Comparison of ENCODE assay signal across 10 cellular contexts in the genomic region with DNA sequence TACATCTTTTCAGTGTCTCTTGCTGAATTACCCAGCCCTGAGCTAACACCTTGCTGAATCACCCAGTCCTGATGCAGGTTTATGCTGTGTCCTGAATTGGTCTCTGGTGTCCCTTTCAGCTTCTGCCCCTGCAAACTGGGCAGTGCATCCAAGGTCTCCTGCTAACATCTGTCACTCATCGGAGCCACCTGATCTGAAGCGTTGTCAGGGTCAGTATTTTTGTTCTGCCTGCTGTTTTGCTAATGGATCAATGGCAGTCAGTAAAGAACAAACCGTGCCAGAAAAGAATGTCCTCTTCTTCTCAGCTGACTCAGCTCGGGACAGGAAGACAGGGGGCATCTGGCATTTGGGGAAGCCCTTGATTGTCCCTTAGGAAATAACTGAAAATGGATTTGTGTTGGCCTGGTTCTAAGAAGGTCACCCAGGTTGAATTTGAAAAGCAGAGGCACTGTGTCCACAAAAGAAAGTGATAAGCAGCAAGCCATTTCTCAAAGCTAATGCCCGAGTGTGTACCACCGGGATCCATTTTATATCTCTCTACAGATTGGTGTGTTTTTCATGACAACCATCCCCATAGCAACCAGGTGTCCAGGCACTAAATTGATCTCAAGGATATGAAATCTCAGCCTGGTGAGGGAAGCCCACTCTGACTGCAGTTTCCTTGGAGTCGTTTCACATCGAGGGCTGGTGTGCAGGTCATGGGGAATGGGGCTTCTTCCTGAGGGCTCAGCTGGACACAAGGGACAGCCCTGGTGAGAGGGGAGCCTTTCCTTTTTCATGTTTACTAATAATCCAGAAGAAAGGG.
A peak's percentile ranks its signal among the peaks of the same experiment; 100 is the strongest.
DNase-seq lines count a peak whose midpoint lies in the region; TF ChIP-seq lines count a peak whose summit lies in the region.
"Had no signal": no experiment of that assay in that cellular context is flagged by ENCODE, and none has a peak within 500 bp of the region (broad histone marks: within the 10 kb centered on the region; RNA-seq: fewer than 3 reads in every experiment).

No MANE protein-coding gene starts in this region.

- H3K36me3 ChIP-seq in breast epithelium: no peaks in the 10 kb centered on the region
- no peaks in the 10 kb centered on the region for H3K36me3 ChIP-seq in mucosa of rectum (ENCODE audit: control insufficient read depth in 2 of 2, insufficient read depth in 2 of 2, low read length in 2 of 2)
- H3K36me3 ChIP-seq in smooth muscle cell (ENCODE audit: low read depth): no peaks in the 10 kb centered on the region

- H3K27ac ChIP-seq in breast epithelium (peak overlapping the region; percentile 98 to 99), mucosa of rectum (ENCODE audit: low read depth in 2 of 2, low read length in 2 of 2) (peak overlapping the region; percentile 98 to 100), smooth muscle cell (ENCODE audit: low read depth) (no peak overlapping the region)

- peaks cover 21% of the 10 kb centered on the region in 2 donors for H3K4me1 ChIP-seq in breast epithelium
- H3K4me1 ChIP-seq in mucosa of rectum (ENCODE audit: control insufficient read depth in 2 of 2, insufficient read depth in 2 of 2, low read length in 2 of 2): peaks cover 77 to 91% of the 10 kb centered on the region in 2 donors
- H3K4me1 ChIP-seq in smooth muscle cell (ENCODE audit: low read depth): peaks cover 22% of the 10 kb centered on the region

- H3K9me3 ChIP-seq in breast epithelium: no peaks in the 10 kb centered on the region
- no peaks in the 10 kb centered on the region for H3K9me3 ChIP-seq in mucosa of rectum (ENCODE audit: control insufficient read depth in 2 of 2, low read length in 2 of 2)
- H3K9me3 ChIP-seq in smooth muscle cell (replicated peaks; ENCODE audit: low read depth): no peaks in the 10 kb centered on the region

- peaks cover 19% of the 10 kb centered on the region for H3F3A ChIP-seq in smooth muscle cell (ENCODE audit: low read depth)

- no peak overlapping the region for H2AFZ ChIP-seq in smooth muscle cell (ENCODE audit: low read depth)

- intact Hi-C loops in breast epithelium (cut with DNase I; ENCODE audit: low total_unique reads): loop anchor here (10.0 kb wide), 1 partner anchor 205 kb away; no protein-coding TSS in a partner anchor

- 81% methylated on average over 8 of the region's 8 CpGs for whole genome bisulfite sequencing in smooth muscle cell (ENCODE audit: low lambda C conversion rate)

- no peak overlapping the region for H3K4me2 ChIP-seq in smooth muscle cell

- TF ChIP-seq CTCF in breast epithelium (IDR thresholded peaks at IDR 0.05): no peak
- no peak for TF ChIP-seq CTCF in smooth muscle cell (IDR thresholded peaks at IDR 0.05; ENCODE audit: borderline replicate concordance, insufficient read depth, poor library complexity, severe bottlenecking)

- H3K9ac ChIP-seq in mucosa of rectum (ENCODE audit: low read depth in 1 of 2, low read length in 2 of 2) (peak overlapping the region in 1 of 2 donors; percentile 35), smooth muscle cell (ENCODE audit: low read depth) (no peak overlapping the region)

- no peaks in the 10 kb centered on the region for H4K20me1 ChIP-seq in smooth muscle cell (ENCODE audit: low read depth)

- no peaks in the 10 kb centered on the region for H3K79me2 ChIP-seq in smooth muscle cell (ENCODE audit: low read depth)

- H3K27me3 ChIP-seq in breast epithelium (no peaks in the 10 kb centered on the region), mucosa of rectum (ENCODE audit: control insufficient read depth in 2 of 2, insufficient read depth in 2 of 2, low read length in 2 of 2) (no peaks in the 10 kb centered on the region), smooth muscle cell (ENCODE audit: low read depth) (no peaks in the 10 kb centered on the region)

- DNase-seq in NCI-H1092 (lab: John Stamatoyannopoulos, UW): peak; percentile 23
- DNase-seq in breast epithelium (ENCODE audit: low spot score in 2 of 2): no peak
- peak; percentile 23 for DNase-seq in superior temporal gyrus (ENCODE audit: extremely low spot score)
- no peak for DNase-seq in smooth muscle cell (lab: John Stamatoyannopoulos, UW; ENCODE audit: unreplicated experiment)
- DNase-seq in mucosa of gallbladder (ENCODE audit: low spot score): no peak
- no peak for DNase-seq in SHP77 (lab: John Stamatoyannopoulos, UW)
- DNase-seq: activated naive CD4-positive, alpha-beta T cell treated with anti-CD3 and anti-CD28 coated beads, Interleukin-2, amount 10 ng/mL, durations not matched to agents 7 days and 5 days; DMS153; NCI-H1417 treated with DMSO at 0.1 percent for 48 hours had no signal

- no peak for TF ChIP-seq POLR2A in breast epithelium (IDR thresholded peaks at IDR 0.05)

- H3K4me3 ChIP-seq in breast epithelium (no peak overlapping the region), mucosa of rectum (ENCODE audit: low read length in 2 of 2) (no peak overlapping the region), smooth muscle cell (no peak overlapping the region)

Comparison
In these comparisons a context has a peak if more than half of its experiments do, and no peak if none do; other contexts are left out.
1. DNase-seq: peak in NCI-H1092 (single experiment) and superior temporal gyrus (single experiment); none in breast epithelium (0 of 2), smooth muscle cell (single experiment), mucosa of gallbladder (single experiment) and SHP77 (0 of 2).